In genomic region chr15:80694624-80695098, GRCh38 we compare ENCODE assay signal across 8 cellular contexts. TPM values are rescaled to one million over a fixed set of nuclear protein-coding genes. Genes with fewer than 3 reads are reported as not detected.
DNase-seq lines count a peak whose midpoint lies in the region; ATAC-seq, FAIRE-seq and TF ChIP-seq lines count a peak whose summit lies in the region.

No MANE protein-coding gene starts in this region.

- H3K27me3 Mint-ChIP-seq in nephron (ENCODE audit: low read depth): peaks cover 5% of the 10 kb centered on the region

- peaks cover 21% of the 10 kb centered on the region for H3K27me3 ChIP-seq in HUES48 (ENCODE audit: control insufficient read depth, insufficient read depth, low read length)

- H3K4me1 Mint-ChIP-seq in nephron: peaks cover 32% of the 10 kb centered on the region

- no peaks in the 10 kb centered on the region for H3K9me3 Mint-ChIP-seq in nephron

- peak overlapping the region; percentile 88 to 97 (median 93) for H3K4me3 Mint-ChIP-seq in nephron

- H3K9me3 ChIP-seq in HUES48 (ENCODE audit: control insufficient read depth, insufficient read depth, low read length): no peaks in the 10 kb centered on the region

- peak overlapping the region; percentile 73 to 97 (median 96) for H3K27ac Mint-ChIP-seq in nephron

- H3K4me1 ChIP-seq in HUES48 (ENCODE audit: control insufficient read depth, insufficient read depth, low read length): peaks cover 15% of the 10 kb centered on the region; the same call in 1 of the 2 replicates

- no peak for TF ChIP-seq POLR2A in H54 (IDR thresholded peaks at IDR 0.05; ENCODE audit: low read depth, low read length)

- H3K27ac ChIP-seq in HUES48 (ENCODE audit: low read depth, low read length): peak overlapping the region; percentile 10

- ATAC-seq in GM19395 (IDR thresholded peaks at IDR 0.05; ENCODE audit: unreplicated experiment): peak; percentile 35

- no peak for FAIRE-seq in H54 (lab: Jason Lieb, UNC)

- H3K36me3 Mint-ChIP-seq in nephron (ENCODE audit: low read depth): peaks cover 7% of the 10 kb centered on the region

- H3K4me3 ChIP-seq in HUES48 (ENCODE audit: low read depth, low read length) (peak overlapping the region; percentile 65), epithelial cell of proximal tubule (ENCODE audit: low read depth, low read length) (peak overlapping the region; percentile 75)

- TF ChIP-seq CTCF in epithelial cell of proximal tubule (conservative IDR thresholded peaks at IDR 0.05; ENCODE audit: low read depth, low read length) (no peak), nephron (IDR thresholded peaks at IDR 0.05; ENCODE audit: unreplicated experiment in 3 of 3) (no peak)

- no peak overlapping the region for H3K9ac ChIP-seq in HUES48 (ENCODE audit: low read depth, low read length)

- H3K36me3 ChIP-seq in HUES48 (ENCODE audit: control insufficient read depth, insufficient read depth, low read length): no peaks in the 10 kb centered on the region

- DNase-seq in AG08396 (ENCODE audit: low spot score) (peak; percentile 55), epithelial cell of proximal tubule (ENCODE audit: low read depth) (no peak), H54 (ENCODE audit: insufficient read length, low spot score) (no peak), NCI-H146 (lab: John Stamatoyannopoulos, UW) (no peak)
- DNase-seq in activated CD4-positive, alpha-beta T cell treated with anti-CD3 and anti-CD28 coated beads, Interleukin-2, amount 50 U/mL, for 48 hours: peak; percentile 29 to 35

RNA-seq across cellular contexts. Expression of gene ABHD17C, which starts 0.4 kb away (rescaled TPM):
- total RNA-seq in epithelial cell of proximal tubule: 4.5 and 5.7 TPM in 2 replicates

Comparison
In these comparisons a context has a peak if more than half of its experiments do, and no peak if none do; other contexts are left out.
1. DNase-seq: peak in AG08396 (single experiment) and activated CD4-positive, alpha-beta T cell treated with anti-CD3 and anti-CD28 coated beads, Interleukin-2, amount 50 U/mL, for 48 hours (2 of 2); none in epithelial cell of proximal tubule (single experiment), H54 (single experiment) and NCI-H146 (single experiment).